In the genomic region with DNA sequence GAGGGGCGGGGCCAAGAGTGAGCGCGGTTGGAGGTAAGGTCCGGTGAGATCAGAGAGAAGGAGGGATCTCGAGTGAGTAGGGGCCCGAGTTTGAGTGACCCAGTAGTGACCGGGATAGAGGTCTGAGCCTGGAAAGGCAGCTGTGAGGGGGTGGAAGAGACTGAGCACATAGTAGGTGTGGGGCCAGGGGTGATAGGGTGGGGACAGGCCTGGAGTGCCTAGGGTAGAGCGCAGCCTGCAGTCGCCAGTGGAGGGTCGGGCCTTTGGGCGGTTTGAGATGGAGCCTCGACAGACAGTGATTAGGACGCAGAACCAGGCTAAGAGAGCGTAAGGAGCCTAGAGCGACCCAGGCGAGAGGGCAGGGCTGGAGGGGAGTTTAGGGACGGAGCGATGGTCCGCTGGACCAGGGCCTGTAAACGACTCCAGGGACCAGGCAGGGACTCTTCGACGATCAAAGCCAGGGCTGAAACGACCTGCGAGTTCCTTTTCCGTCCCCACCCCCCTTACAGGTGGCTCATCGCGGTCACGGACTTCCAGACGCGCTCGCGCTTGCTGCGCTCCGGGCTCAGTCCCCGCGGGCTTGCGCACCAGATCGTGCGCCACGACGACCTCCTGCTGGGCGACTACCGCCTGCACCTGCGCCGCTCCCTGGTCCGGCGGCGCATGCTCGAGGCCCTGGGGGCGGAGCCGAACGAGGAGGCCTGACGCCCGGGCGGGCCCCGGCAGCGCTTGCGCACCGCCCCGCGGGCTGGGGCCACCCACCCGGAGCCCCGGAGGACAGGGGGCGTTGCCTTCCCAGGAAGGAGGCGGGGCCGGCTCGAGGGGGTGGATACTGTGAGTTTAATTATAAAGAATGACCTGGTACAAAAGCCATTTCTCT, we compare ENCODE assay signal across 9 cellular contexts. TPM values are rescaled to one million over a fixed set of nuclear protein-coding genes. Genes with fewer than 3 reads are reported as not detected.
DNase-seq lines count a peak whose midpoint lies in the region; ATAC-seq and TF ChIP-seq lines count a peak whose summit lies in the region.
"Had no signal": no experiment of that assay in that cellular context is flagged by ENCODE, and none has a peak within 500 bp of the region (broad histone marks: within the 10 kb centered on the region; RNA-seq: fewer than 3 reads in every experiment).

No MANE protein-coding gene starts in this region.

- H3K27ac ChIP-seq in C4-2B (peak overlapping the region; percentile 74), VCaP (peak overlapping the region; percentile 47; the same call in 1 of the 2 replicates), left lung (no peak overlapping the region)
- H3K27ac ChIP-seq: HL-60 had no signal

- DNase-seq in KG1 (lab: John Stamatoyannopoulos, UW) = peak; percentile 36
- peak; percentile 24 for DNase-seq in choroid plexus epithelial cell (ENCODE audit: low read depth)
- peak; percentile 52 to 87 for DNase-seq in left lung
- peak; percentile 11 to 42 (median 37) for DNase-seq in stimulated activated CD4-positive, alpha-beta T cell treated with anti-CD3 and anti-CD28 coated beads, TNF-alpha, amount 100 ng/mL, for 4 hours (ENCODE audit: low read depth in 3 of 3)
- no peak for DNase-seq in NCI-H510A treated with DMSO at 0.1 percent for 48 hours (lab: John Stamatoyannopoulos, UW)

- intact Hi-C loops in left lung (cut with DNase I) = no loop called here

- TF ChIP-seq CTCF in C4-2B (conservative IDR thresholded peaks at IDR 0.05) = no peak
- 0 out of 2 replicates have a peak, but pooled peaks have one; percentile 8 for TF ChIP-seq CTCF in VCaP (conservative IDR thresholded peaks at IDR 0.05)
- no peak for TF ChIP-seq CTCF in choroid plexus epithelial cell (conservative IDR thresholded peaks at IDR 0.05; ENCODE audit: low read depth, low read length)
- TF ChIP-seq CTCF in left lung (IDR thresholded peaks at IDR 0.05) = no peak

- ATAC-seq in left lung (peak; percentile 76), GM21576 (IDR thresholded peaks at IDR 0.05; ENCODE audit: unreplicated experiment) (no peak)

- peaks cover 4 to 15% of the 10 kb centered on the region in 2 donors for H3K4me1 ChIP-seq in left lung

- no peaks in the 10 kb centered on the region for H3K36me3 ChIP-seq in left lung

- peaks cover 0 to 13% of the 10 kb centered on the region in 2 donors for H3K9me3 ChIP-seq in left lung

- peaks cover 10 to 98% of the 10 kb centered on the region in 2 donors for H3K27me3 ChIP-seq in left lung

- H3K4me3 ChIP-seq in choroid plexus epithelial cell (ENCODE audit: low read depth, low read length) (peak overlapping the region; percentile 39), left lung (peak overlapping the region; percentile 7 to 28)

RNA-seq across cellular contexts. Expression of a gene that starts 9.4 kb away (rescaled TPM):
- total RNA-seq in left lung = 1 to 10 TPM in 1 of 2 donors, not detected in 1; 2.2 TPM

RNA-seq across cellular contexts. Expression of a gene that starts 19.0 kb away (rescaled TPM):
- 1 to 10 TPM in 1 of 2 donors, under 1 TPM in 1; 0.12 to 1.5 TPM for total RNA-seq in left lung

Comparison
In these comparisons a context has a peak if more than half of its experiments do, and no peak if none do; other contexts are left out.
1. H3K27ac ChIP-seq: peak in C4-2B (single experiment) and VCaP (single experiment); none in left lung (0 of 2).